ENCODE assay signal across 17 cellular contexts in genomic region chr18:79441261-79441819, GRCh38.
"Had no signal": no experiment of that assay in that cellular context is flagged by ENCODE, and none has a peak within 500 bp of the region (broad histone marks: within the 10 kb centered on the region; RNA-seq: fewer than 3 reads in every experiment).

No MANE protein-coding gene starts in this region.

- H3K4me3 Mint-ChIP-seq: activated CD4-positive, alpha-beta T cell treated with anti-CD3 and anti-CD28 coated beads for 36 hours; activated naive CD4-positive, alpha-beta T cell treated with anti-CD3 and anti-CD28 coated beads, Interleukin-2, amount 50 U/mL, for 24 hours; mesothelial cell of epicardium had no signal

- H3K9me3 Mint-ChIP-seq: activated naive CD4-positive, alpha-beta T cell treated with anti-CD3 and anti-CD28 coated beads, Interleukin-2, amount 50 U/mL, for 24 hours; activated T-helper 2 cell treated with anti-CD3 and anti-CD28 coated beads, Interferon-gamma antibody, Interleukin-2, Interleukin-4, amounts not matched to agents 10 μg/mL and 5 μg/mL and 100 μg/mL, durations not matched to agents 14 hours and 24 hours and 36 hours; mesothelial cell of epicardium had no signal

- DNase-seq: activated CD4-positive, alpha-beta T cell treated with anti-CD3 and anti-CD28 coated beads for 36 hours; brain microvascular endothelial cell; cortex of kidney; effector CD4-positive, alpha-beta T cell; foreskin melanocyte; head of caudate nucleus; kidney glomerular epithelial cell; nucleus accumbens; stimulated activated CD4-positive, alpha-beta T cell treated with anti-CD3 and anti-CD28 coated beads, Interleukin-15, amount 100 ng/mL, for 24 hours; stimulated activated CD4-positive, alpha-beta T cell treated with anti-CD3 and anti-CD28 coated beads, Interleukin-4, amount 100 ng/mL, for 1 hour; stimulated activated naive CD4-positive, alpha-beta T cell treated with Interleukin-2 at 50 U/mL for 16 hours; trophoblast cell; WERI-Rb-1 had no signal

- H3K27ac Mint-ChIP-seq: activated CD4-positive, alpha-beta T cell treated with anti-CD3 and anti-CD28 coated beads for 36 hours; activated naive CD4-positive, alpha-beta T cell treated with anti-CD3 and anti-CD28 coated beads, Interleukin-2, amount 50 U/mL, for 24 hours; activated T-helper 2 cell treated with anti-CD3 and anti-CD28 coated beads, Interferon-gamma antibody, Interleukin-2, Interleukin-4, amounts not matched to agents 10 μg/mL and 5 μg/mL and 100 μg/mL, durations not matched to agents 14 hours and 24 hours and 36 hours; mesothelial cell of epicardium; progenitor cell of endocrine pancreas had no signal

- H3K27me3 Mint-ChIP-seq: activated CD4-positive, alpha-beta T cell treated with anti-CD3 and anti-CD28 coated beads for 36 hours; activated naive CD4-positive, alpha-beta T cell treated with anti-CD3 and anti-CD28 coated beads, Interleukin-2, amount 50 U/mL, for 24 hours had no signal

- H3K36me3 Mint-ChIP-seq: mesothelial cell of epicardium had no signal
